Comparison of ENCODE assay signal across 30 cellular contexts in the genomic region with DNA sequence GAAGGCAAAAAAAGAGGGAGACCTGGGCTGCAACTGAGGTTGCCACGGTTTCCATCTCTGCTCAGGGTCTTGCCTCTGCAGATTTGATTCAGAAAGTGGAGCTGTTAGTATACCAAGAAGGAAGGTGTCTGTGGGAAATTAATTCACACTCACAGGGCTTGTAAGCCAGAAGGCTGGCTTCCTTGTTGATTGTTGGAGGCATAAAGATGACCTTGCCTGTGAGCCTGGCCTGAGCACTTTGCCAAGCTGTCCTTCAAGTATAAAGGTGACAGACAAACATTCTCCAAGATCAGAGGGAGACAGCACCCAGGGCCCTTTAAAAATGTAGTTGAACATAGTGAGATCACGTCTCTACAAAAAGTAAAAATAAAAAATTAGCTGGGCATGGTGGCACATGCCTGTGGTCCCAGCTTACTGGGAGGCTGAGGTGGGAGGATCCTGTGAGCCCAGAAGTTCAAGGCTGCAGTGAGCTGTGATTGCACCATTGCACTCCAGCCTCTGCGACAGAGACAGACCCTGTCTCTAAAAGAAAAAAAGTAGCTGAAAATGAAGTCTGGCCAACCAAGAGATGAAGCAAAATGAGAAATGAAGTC.
"Had no signal": no experiment of that assay in that cellular context is flagged by ENCODE, and none has a peak within 500 bp of the region (broad histone marks: within the 10 kb centered on the region; RNA-seq: fewer than 3 reads in every experiment).

No MANE protein-coding gene starts in this region.

- H3K27ac Mint-ChIP-seq: activated B cell treated with CpG ODN at 0.5 μM for 24 hours; activated CD8-positive, alpha-beta T cell treated with anti-CD3 and anti-CD28 coated beads for 36 hours; activated naive CD8-positive, alpha-beta T cell; activated T-helper 17 cell treated with anti-CD3 and anti-CD28 coated beads, Interleukin-2, amount 50 U/mL, for 72 hours; dendritic cell treated with granulocyte-macrophage colony-stimulating factor and Interleukin-4, amounts not matched to agents 40 ng/mL and 50 ng/mL, for 4 days; effector memory CD8-positive, alpha-beta T cell; T-helper 17 cell; T-helper 2 cell treated with Interferon-gamma antibody and Interleukin-4, amounts not matched to agents 5 μg/mL and 100 μg/mL, for 36 hours had no signal

- H3K4me1 Mint-ChIP-seq: activated B cell treated with CpG ODN at 0.5 μM for 24 hours; activated T-helper 17 cell treated with anti-CD3 and anti-CD28 coated beads, Interleukin-2, amount 50 U/mL, for 72 hours; central memory CD8-positive, alpha-beta T cell had no signal

- H3K27me3 Mint-ChIP-seq: dendritic cell treated with granulocyte-macrophage colony-stimulating factor and Interleukin-4, amounts not matched to agents 40 ng/mL and 50 ng/mL, for 4 days had no signal

- H3K36me3 ChIP-seq: brain microvascular endothelial cell, esophagus squamous epithelium, gastroesophageal sphincter, WERI-Rb-1 had no signal

- DNase-seq: activated B cell treated with CpG ODN at 0.5 μM for 24 hours; activated CD4-positive, alpha-beta T cell treated with anti-CD3 and anti-CD28 coated beads for 48 hours; activated CD4-positive, alpha-beta T cell treated with anti-CD3 and anti-CD28 coated beads, Interleukin-2, amount 50 U/mL, for 1 hour; activated CD4-positive, alpha-beta T cell treated with anti-CD3 and anti-CD28 coated beads, Interleukin-2, amount 50 U/mL, for 48 hours; activated CD8-positive, alpha-beta memory T cell treated with anti-CD3 and anti-CD28 coated beads for 24 hours; activated CD8-positive, alpha-beta T cell treated with anti-CD3 and anti-CD28 coated beads for 36 hours; activated effector memory CD4-positive, alpha-beta T cell treated with Interleukin-2 at 50 U/mL for 16 hours; activated gamma-delta T cell treated with Interleukin-2 at 50 U/mL for 16 hours; activated naive CD4-positive, alpha-beta T cell treated with anti-CD3 and anti-CD28 coated beads, Interleukin-2, amount 50 U/mL, for 16 hours; activated naive CD4-positive, alpha-beta T cell treated with Interleukin-2 at 50 U/mL for 16 hours; activated T-cell treated with anti-CD3 and anti-CD28 coated beads, Interleukin-2, amount 50 U/mL, for 4 hours; amniotic stem cell; anterior cingulate cortex; brain microvascular endothelial cell; dorsolateral prefrontal cortex; effector CD4-positive, alpha-beta T cell; effector memory CD8-positive, alpha-beta T cell; erythroblast; esophagus squamous epithelium; foreskin melanocyte; T-helper 17 cell; T1000; WERI-Rb-1 had no signal

- H3K27me3 ChIP-seq: brain microvascular endothelial cell had no signal

- H3K9me3 Mint-ChIP-seq: activated CD8-positive, alpha-beta T cell treated with anti-CD3 and anti-CD28 coated beads for 36 hours; activated T-cell treated with anti-CD3 and anti-CD28 coated beads, Interleukin-2, amount 50 U/mL, for 4 hours; activated T-helper 17 cell treated with anti-CD3 and anti-CD28 coated beads, Interleukin-2, amount 50 U/mL, for 72 hours; central memory CD8-positive, alpha-beta T cell; dendritic cell treated with granulocyte-macrophage colony-stimulating factor and Interleukin-4, amounts not matched to agents 40 ng/mL and 50 ng/mL, for 4 days; effector memory CD8-positive, alpha-beta T cell; T-helper 2 cell treated with Interferon-gamma antibody and Interleukin-4, amounts not matched to agents 5 μg/mL and 100 μg/mL, for 36 hours had no signal

- H3K9me3 ChIP-seq: esophagus squamous epithelium, gastroesophageal sphincter had no signal

- H3K4me3 ChIP-seq: coronary artery, dorsolateral prefrontal cortex, esophagus squamous epithelium, gastroesophageal sphincter had no signal

- H3K27ac ChIP-seq: brain microvascular endothelial cell, coronary artery, dorsolateral prefrontal cortex, esophagus squamous epithelium, gastroesophageal sphincter, WERI-Rb-1 had no signal

- H3K4me1 ChIP-seq: esophagus squamous epithelium, gastroesophageal sphincter had no signal

- H3K36me3 Mint-ChIP-seq: activated naive CD8-positive, alpha-beta T cell had no signal

- H3K4me3 Mint-ChIP-seq: activated B cell treated with CpG ODN at 0.5 μM for 24 hours; activated CD8-positive, alpha-beta T cell treated with anti-CD3 and anti-CD28 coated beads for 36 hours; activated naive CD8-positive, alpha-beta T cell; activated T-cell treated with anti-CD3 and anti-CD28 coated beads, Interleukin-2, amount 50 U/mL, for 4 hours; activated T-helper 17 cell treated with anti-CD3 and anti-CD28 coated beads, Interleukin-2, amount 50 U/mL, for 72 hours; central memory CD8-positive, alpha-beta T cell; dendritic cell treated with granulocyte-macrophage colony-stimulating factor and Interleukin-4, amounts not matched to agents 40 ng/mL and 50 ng/mL, for 4 days; effector memory CD8-positive, alpha-beta T cell; T-helper 17 cell; T-helper 2 cell treated with Interferon-gamma antibody and Interleukin-4, amounts not matched to agents 5 μg/mL and 100 μg/mL, for 36 hours had no signal
